Comparison of ENCODE assay signal across 1 cellular context in the genomic region with DNA sequence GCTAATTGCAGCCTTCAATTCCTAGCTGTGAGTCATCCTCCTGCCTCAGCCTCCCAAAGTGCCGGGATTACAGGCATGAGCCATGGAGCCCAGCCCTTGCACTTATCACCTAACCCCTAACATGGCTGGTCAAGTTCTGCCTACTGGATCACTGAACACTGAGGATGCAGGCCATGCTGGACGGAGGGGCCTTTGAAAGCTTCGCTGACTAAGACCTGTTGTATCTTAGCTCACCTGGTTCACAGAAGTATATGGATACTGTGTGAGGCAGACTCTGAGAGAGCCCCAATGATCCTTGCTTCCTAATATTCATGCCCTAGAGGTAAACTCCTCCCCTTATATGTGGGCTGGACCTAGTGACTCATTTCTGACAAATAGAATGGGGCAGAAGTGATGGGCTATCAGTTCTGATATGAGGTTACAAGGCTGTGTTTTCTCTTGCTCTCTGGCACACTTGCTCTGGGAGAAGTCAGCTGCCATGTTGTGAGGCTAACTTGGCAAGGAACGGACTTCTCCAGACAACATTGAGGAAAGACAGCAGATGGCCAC.
TF ChIP-seq lines count a peak whose summit lies in the region.

No MANE protein-coding gene starts in this region.

TF ChIP-seq in HEK293T, 16 proteins besides CTCF, POLR2A, EP300 and RAD21 (continued from another document):
- TF ChIP-seq, protein P1, sequence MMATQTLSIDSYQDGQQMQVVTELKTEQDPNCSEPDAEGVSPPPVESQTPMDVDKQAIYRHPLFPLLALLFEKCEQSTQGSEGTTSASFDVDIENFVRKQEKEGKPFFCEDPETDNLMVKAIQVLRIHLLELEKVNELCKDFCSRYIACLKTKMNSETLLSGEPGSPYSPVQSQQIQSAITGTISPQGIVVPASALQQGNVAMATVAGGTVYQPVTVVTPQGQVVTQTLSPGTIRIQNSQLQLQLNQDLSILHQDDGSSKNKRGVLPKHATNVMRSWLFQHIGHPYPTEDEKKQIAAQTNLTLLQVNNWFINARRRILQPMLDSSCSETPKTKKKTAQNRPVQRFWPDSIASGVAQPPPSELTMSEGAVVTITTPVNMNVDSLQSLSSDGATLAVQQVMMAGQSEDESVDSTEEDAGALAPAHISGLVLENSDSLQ (IDR thresholded peaks at IDR 0.05): no peak
- no peak for TF ChIP-seq ZNF384 (IDR thresholded peaks at IDR 0.05)
